In the genomic region with DNA sequence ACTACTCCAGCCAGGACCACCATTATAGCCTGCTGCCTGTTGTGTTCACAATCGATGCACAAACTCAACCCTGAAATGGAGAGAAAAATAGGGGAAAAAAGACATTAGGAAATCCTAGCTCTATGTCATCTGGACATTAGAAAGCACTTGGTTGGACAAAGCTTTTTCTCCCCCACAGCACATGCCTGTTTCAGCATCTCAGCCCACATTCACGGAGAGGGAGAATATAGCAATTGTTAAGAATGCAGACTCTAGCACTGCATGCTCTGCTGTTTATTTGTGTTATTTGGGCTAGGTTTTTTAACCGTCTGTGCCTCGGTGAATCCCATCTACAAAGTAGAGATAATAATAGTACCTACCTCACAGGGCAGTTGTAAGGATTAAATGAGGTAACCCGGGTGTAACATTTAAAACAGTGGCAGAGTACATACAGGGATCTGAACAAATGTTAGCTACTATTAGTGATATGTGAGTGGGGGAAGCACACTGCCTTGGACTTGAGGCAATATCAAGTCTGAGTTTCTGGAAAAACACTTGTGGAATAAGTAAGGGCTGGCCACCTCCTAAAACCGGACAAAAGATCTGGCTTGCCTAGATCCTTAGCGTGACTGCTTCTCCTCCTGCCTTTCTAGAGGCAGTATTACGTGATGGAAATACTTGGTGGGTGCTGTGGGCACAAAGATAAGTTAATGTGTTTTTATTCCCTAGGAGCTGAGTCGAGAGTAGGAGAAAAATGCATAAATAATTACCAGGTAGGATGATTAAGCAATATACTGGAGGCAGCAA, we compare ENCODE assay signal across 8 cellular contexts. TPM values are rescaled to one million over a fixed set of nuclear protein-coding genes. Genes with fewer than 3 reads are reported as not detected.
DNase-seq lines count a peak whose midpoint lies in the region; ATAC-seq and TF ChIP-seq lines count a peak whose summit lies in the region.

No MANE protein-coding gene starts in this region.

- peak overlapping the region; percentile 87 for H3K4me2 ChIP-seq in osteoblast (ENCODE audit: insufficient read depth, low read length)

- no peaks in the 10 kb centered on the region for H3K9me3 Mint-ChIP-seq in activated T-cell treated with anti-CD3 and anti-CD28 coated beads, Interleukin-2, amount 50 U/mL, for 4 hours

- H3K79me2 ChIP-seq in osteoblast (ENCODE audit: insufficient read depth, low read length): peaks cover 34% of the 10 kb centered on the region

- peak overlapping the region; percentile 99 for H3K4me3 Mint-ChIP-seq in activated T-cell treated with anti-CD3 and anti-CD28 coated beads, Interleukin-2, amount 50 U/mL, for 4 hours

- no peaks in the 10 kb centered on the region for H3K27me3 Mint-ChIP-seq in activated T-cell treated with anti-CD3 and anti-CD28 coated beads, Interleukin-2, amount 50 U/mL, for 4 hours (ENCODE audit: low read depth)

- DNase-seq in NCI-H1105 treated with DMSO at 0.1 percent for 48 hours (lab: John Stamatoyannopoulos, UW): peak; percentile 22
- DNase-seq in NCI-H1105 (lab: John Stamatoyannopoulos, UW): no peak
- peak; percentile 26 for DNase-seq in MV-4-11 (lab: John Stamatoyannopoulos, UW)
- no peak for DNase-seq in activated T-cell treated with anti-CD3 and anti-CD28 coated beads, Interleukin-2, amount 50 U/mL, for 4 hours
- peak; percentile 72 for DNase-seq in fibroblast of the aortic adventitia (ENCODE audit: low read depth)
- peak; percentile 91 for DNase-seq in osteoblast (ENCODE audit: insufficient read length, low spot score, missing footprints)
- DNase-seq in LoVo (ENCODE audit: low spot score): no peak
- DNase-seq in central memory CD4-positive, alpha-beta T cell: no peak

- H3K27me3 ChIP-seq in osteoblast (ENCODE audit: insufficient read depth, low read length): no peaks in the 10 kb centered on the region

- H3K4me1 Mint-ChIP-seq in activated T-cell treated with anti-CD3 and anti-CD28 coated beads, Interleukin-2, amount 50 U/mL, for 4 hours (ENCODE audit: low read depth): peaks cover 48% of the 10 kb centered on the region

- peak overlapping the region; percentile 92 for H3K27ac ChIP-seq in osteoblast (ENCODE audit: low read depth, low read length)

- peak overlapping the region; percentile 90 for H3K4me3 ChIP-seq in fibroblast of the aortic adventitia (ENCODE audit: low read depth, low read length)
- H3K4me3 ChIP-seq in osteoblast (ENCODE audit: insufficient read depth, low read length): peak overlapping the region; percentile 90

- H3K4me1 ChIP-seq in osteoblast (ENCODE audit: insufficient read depth, low read length): peaks cover 22% of the 10 kb centered on the region

- peaks cover 2% of the 10 kb centered on the region for H3K36me3 Mint-ChIP-seq in activated T-cell treated with anti-CD3 and anti-CD28 coated beads, Interleukin-2, amount 50 U/mL, for 4 hours (ENCODE audit: insufficient read depth)

- TF ChIP-seq CTCF in fibroblast of the aortic adventitia (IDR thresholded peaks at IDR 0.05; ENCODE audit: insufficient read depth, low read length) (peak; percentile 18), osteoblast (IDR thresholded peaks at IDR 0.05; ENCODE audit: extremely low read depth, low read depth, low read length) (no peak)

- H3K9me3 ChIP-seq in osteoblast (ENCODE audit: low read depth, low read length): no peaks in the 10 kb centered on the region

- H3K36me3 ChIP-seq in osteoblast (ENCODE audit: insufficient read depth, low read length): no peaks in the 10 kb centered on the region

- peaks cover 28% of the 10 kb centered on the region for H4K20me1 ChIP-seq in osteoblast (ENCODE audit: insufficient read depth, low read length)

- peak overlapping the region; percentile 76 for H2AFZ ChIP-seq in osteoblast (ENCODE audit: low read length)

- ATAC-seq in activated T-cell treated with anti-CD3 and anti-CD28 coated beads, Interleukin-2, amount 50 U/mL, for 4 hours: no peak

RNA-seq across cellular contexts. Expression of a gene that starts 1.1 kb away (rescaled TPM):
- total RNA-seq in activated T-cell treated with anti-CD3 and anti-CD28 coated beads, Interleukin-2, amount 50 U/mL, for 4 hours: 100 to 1,000 TPM; 197 to 224 (median 210) TPM
- total RNA-seq in fibroblast of the aortic adventitia (ENCODE audit: low replicate concordance) (307 and 330 TPM in 2 replicates), osteoblast (167 and 170 TPM in 2 replicates)

Comparison
In these comparisons a context has a peak if more than half of its experiments do, and no peak if none do; other contexts are left out.
1. DNase-seq: peak in NCI-H1105 treated with DMSO at 0.1 percent for 48 hours (single experiment), MV-4-11 (single experiment), fibroblast of the aortic adventitia (single experiment) and osteoblast (single experiment); none in NCI-H1105 (single experiment), activated T-cell treated with anti-CD3 and anti-CD28 coated beads, Interleukin-2, amount 50 U/mL, for 4 hours (single experiment), LoVo (single experiment) and central memory CD4-positive, alpha-beta T cell (single experiment).